1 cellular context compared by ENCODE assay signal in genomic region chr22:20581503-20582170, GRCh38.
TF ChIP-seq lines count a peak whose summit lies in the region.

No MANE protein-coding gene starts in this region.

TF ChIP-seq in K562, 482 proteins besides CTCF, POLR2A, EP300 and RAD21 (continued from another document and continues in another):
- TF ChIP-seq CTCFL (IDR thresholded peaks at IDR 0.05; ENCODE audit: borderline replicate concordance, insufficient read depth, low read depth, low read length, poor library complexity, severe bottlenecking) (peak; percentile 42), RBBP5 (IDR thresholded peaks at IDR 0.05; ENCODE audit: borderline replicate concordance, insufficient read depth, low read length, poor library complexity, severe bottlenecking) (peak; percentile 52), TFAM (CRISPR knock-in tag; conservative IDR thresholded peaks at IDR 0.05) (no peak), EGR1 (conservative IDR thresholded peaks at IDR 0.05) (peak; percentile 55; the same call in 1 of the 2 replicates), ATF6 (CRISPR knock-in tag; IDR thresholded peaks at IDR 0.05) (no peak), ILF3 (IDR thresholded peaks at IDR 0.05; ENCODE audit: borderline replicate concordance) (no peak), YBX1 (IDR thresholded peaks at IDR 0.05) (no peak), SNAPC5 (CRISPR knock-in tag; IDR thresholded peaks at IDR 0.05) (no peak), STAT5A (IDR thresholded peaks at IDR 0.05; ENCODE audit: borderline replicate concordance, low read length) (no peak), LARP7 (IDR thresholded peaks at IDR 0.05) (no peak), ZNF592 (IDR thresholded peaks at IDR 0.05) (no peak), IRF2 (CRISPR knock-in tag; IDR thresholded peaks at IDR 0.05) (no peak; the same call in 1 of the 2 replicates), ESRRB (CRISPR knock-in tag; IDR thresholded peaks at IDR 0.05; ENCODE audit: borderline replicate concordance) (no peak), ERF (CRISPR knock-in tag; IDR thresholded peaks at IDR 0.05) (0 out of 2 replicates have a peak, but pooled peaks have one; percentile 36), LCOR (CRISPR knock-in tag; IDR thresholded peaks at IDR 0.05) (no peak), RBM17 (IDR thresholded peaks at IDR 0.05; ENCODE audit: borderline replicate concordance, low read depth, low read length) (no peak), ZNF507 (tag; conservative IDR thresholded peaks at IDR 0.05) (no peak), EWSR1 (IDR thresholded peaks at IDR 0.05; ENCODE audit: borderline replicate concordance, low read depth, partially characterized antibody) (no peak), POLR2AphosphoS2 (IDR thresholded peaks at IDR 0.05; ENCODE audit: low read length) (no peak), SIN3A (IDR thresholded peaks at IDR 0.05; ENCODE audit: borderline replicate concordance in 2 of 2, control insufficient read depth in 1 of 2, low read depth in 2 of 2, low read length in 2 of 2) (0 out of 4 replicates have a peak, but pooled peaks of 1 of the 2 experiments have one; percentile 5), CBX2 (IDR thresholded peaks at IDR 0.05; ENCODE audit: insufficient read depth, low read length, poor library complexity, severe bottlenecking) (no peak), JUNB (CRISPR knock-in tag; conservative IDR thresholded peaks at IDR 0.05) (0 out of 2 replicates have a peak, but pooled peaks have one; percentile 21), MLLT1 (IDR thresholded peaks at IDR 0.05) (no peak), ZBTB34 (CRISPR knock-in tag; IDR thresholded peaks at IDR 0.05) (no peak), CREB1 (IDR thresholded peaks at IDR 0.05) (no peak), CREB1 (CRISPR knock-in tag; IDR thresholded peaks at IDR 0.05) (no peak), TCF3 (CRISPR knock-in tag; IDR thresholded peaks at IDR 0.05) (no peak), HMGN3 (IDR thresholded peaks at IDR 0.05; ENCODE audit: borderline replicate concordance, extremely low read depth, insufficient read length, low read depth, low read length) (no peak), FOXJ2 (tag; IDR thresholded peaks at IDR 0.05) (no peak), ZNF431 (CRISPR knock-in tag; IDR thresholded peaks at IDR 0.05) (no peak), ID3 (CRISPR knock-in tag; IDR thresholded peaks at IDR 0.05) (no peak), ID3 (tag; IDR thresholded peaks at IDR 0.05) (no peak), CBX1 (IDR thresholded peaks at IDR 0.05; ENCODE audit: low read depth) (no peak), FOXP1 (CRISPR knock-in tag; IDR thresholded peaks at IDR 0.05) (0 out of 2 replicates have a peak, but pooled peaks have one; percentile 51), ZNF133 (CRISPR knock-in tag; IDR thresholded peaks at IDR 0.05) (no peak), KLF13 (tag; IDR thresholded peaks at IDR 0.05; ENCODE audit: borderline replicate concordance, low read depth) (no peak), POLR2AphosphoS5 (IDR thresholded peaks at IDR 0.05; ENCODE audit: control insufficient read depth, insufficient read depth, low read depth, low read length) (peak; percentile 72; the same call in 1 of the 2 replicates), JUN (IDR thresholded peaks at IDR 0.05; ENCODE audit: borderline replicate concordance, low read depth, low read length) (no peak), JUN (CRISPR knock-in tag; IDR thresholded peaks at IDR 0.05; ENCODE audit: borderline replicate concordance) (no peak), ETS1 (conservative IDR thresholded peaks at IDR 0.05; ENCODE audit: control insufficient read depth, low read depth, low read length) (no peak), MBD2 (IDR thresholded peaks at IDR 0.05; ENCODE audit: borderline replicate concordance, low read depth) (no peak), POLR2G (IDR thresholded peaks at IDR 0.05; ENCODE audit: low read depth, low read length) (0 out of 2 replicates have a peak, but pooled peaks have one; percentile 44), ZNF79 (CRISPR knock-in tag; IDR thresholded peaks at IDR 0.05; ENCODE audit: low read depth) (no peak), HMGXB4 (CRISPR knock-in tag; IDR thresholded peaks at IDR 0.05) (0 out of 2 replicates have a peak, but pooled peaks have one; percentile 37), THRB (CRISPR knock-in tag; conservative IDR thresholded peaks at IDR 0.05) (no peak), CHAMP1 (IDR thresholded peaks at IDR 0.05) (no peak)
